In genomic region chr11:44446341-44446712, GRCh38 we compare ENCODE assay signal across 1 cellular context.
A peak's percentile ranks its signal among the peaks of the same experiment; 100 is the strongest.
TF ChIP-seq lines count a peak whose summit lies in the region.

No MANE protein-coding gene starts in this region.

TF ChIP-seq in WTC11, 78 proteins besides CTCF, POLR2A, EP300 and RAD21 (continued from another document):
- TF ChIP-seq FOXK1 (CRISPR knock-in tag; IDR thresholded peaks at IDR 0.05) (no peak), IRF2 (CRISPR knock-in tag; IDR thresholded peaks at IDR 0.05; ENCODE audit: borderline replicate concordance, low read depth) (no peak), ZNF219 (CRISPR knock-in tag; IDR thresholded peaks at IDR 0.05; ENCODE audit: borderline replicate concordance) (no peak), USF2 (CRISPR knock-in tag; IDR thresholded peaks at IDR 0.05) (no peak), USF1 (CRISPR knock-in tag; IDR thresholded peaks at IDR 0.05) (peak; percentile 43; the same call in 1 of the 2 replicates), HMGXB4 (CRISPR knock-in tag; IDR thresholded peaks at IDR 0.05) (no peak), CDX4 (CRISPR knock-in tag; IDR thresholded peaks at IDR 0.05; ENCODE audit: borderline replicate concordance) (no peak), ZNF263 (CRISPR knock-in tag; IDR thresholded peaks at IDR 0.05; ENCODE audit: low read depth) (no peak), ZNF317 (CRISPR knock-in tag; IDR thresholded peaks at IDR 0.05; ENCODE audit: borderline replicate concordance, low read depth) (no peak)
